In the genomic region with DNA sequence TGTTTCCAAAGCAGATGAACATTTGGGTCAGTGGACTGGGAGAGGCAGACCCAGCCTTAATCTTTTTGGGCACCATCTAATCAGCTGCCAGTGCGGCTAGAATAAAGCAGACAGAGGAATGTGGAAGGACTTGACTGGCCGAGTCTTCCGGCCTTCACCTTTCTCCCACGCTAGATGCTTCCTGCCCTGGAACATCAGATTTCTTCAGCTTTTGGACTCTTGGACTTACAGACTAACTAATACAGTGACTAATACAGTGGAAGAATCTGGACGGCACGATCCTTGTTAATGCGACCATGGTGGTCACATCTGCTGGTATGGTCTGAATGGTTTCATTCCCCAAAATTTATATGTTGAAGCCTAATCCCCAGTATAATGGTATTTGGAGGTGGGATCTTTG, we compare ENCODE assay signal across 24 cellular contexts.
DNase-seq lines count a peak whose midpoint lies in the region; ATAC-seq, FAIRE-seq and TF ChIP-seq lines count a peak whose summit lies in the region.
"Had no signal": no experiment of that assay in that cellular context is flagged by ENCODE, and none has a peak within 500 bp of the region (broad histone marks: within the 10 kb centered on the region; RNA-seq: fewer than 3 reads in every experiment).

No MANE protein-coding gene starts in this region.

- WGBS in HepG2 (ENCODE audit: low lambda C conversion rate), result 42% methylated on average over 7 of the region's 7 CpGs
- WGBS in right lobe of liver (ENCODE audit: insufficient coverage, low coverage, low lambda C conversion rate, missing lambda C conversion rate), result 76% methylated on average over 3 of the region's 7 CpGs
- 72% methylated on average over 7 of the region's 7 CpGs for WGBS in smooth muscle cell (ENCODE audit: low lambda C conversion rate)

- TF ChIP-seq EP300 in HepG2 (IDR thresholded peaks at IDR 0.05; ENCODE audit: low read depth in 2 of 2, low read length in 2 of 2) (no peak), HepG2 (CRISPR knock-in tag; IDR thresholded peaks at IDR 0.05; ENCODE audit: borderline replicate concordance) (no peak)

- peak; percentile 28 for DNase-seq in HepG2 (ENCODE audit: low spot score)
- DNase-seq in right lobe of liver, result no peak
- peak; percentile 59 for DNase-seq in fibroblast of mammary gland (ENCODE audit: low read depth)
- no peak for DNase-seq in osteoblast (ENCODE audit: insufficient read length, low spot score, missing footprints)
- no peak for DNase-seq in smooth muscle cell (lab: John Stamatoyannopoulos, UW; ENCODE audit: unreplicated experiment)
- DNase-seq in SJCRH30, result no peak
- DNase-seq: 8988T; AML-193; CD8-positive, alpha-beta memory T cell; GDM1; GOT3; HCEC 1CT; NCI-H1048; NCI-H1417 treated with DMSO at 0.1 percent for 48 hours; NCI-H187; NCI-H446; NCI-H526; OCI-M1; SHP77 had no signal

- H3K36me3 ChIP-seq in HepG2 (replicated peaks in 1 of 2; ENCODE audit: control insufficient read depth in 1 of 2, insufficient read depth in 2 of 2, low read length in 2 of 2) (no peaks in the 10 kb centered on the region), right lobe of liver (no peaks in the 10 kb centered on the region), osteoblast (ENCODE audit: insufficient read depth, low read length) (no peaks in the 10 kb centered on the region), smooth muscle cell (ENCODE audit: low read depth) (no peaks in the 10 kb centered on the region), SJCRH30 (no peaks in the 10 kb centered on the region)
- H3K36me3 ChIP-seq: MG63 had no signal

- CTCF ChIA-PET in HepG2 (lab: Yijun Ruan, JAX; ENCODE audit: low intra/inter-chr PET ratio, low total read pairs), result no interaction called here

- POLR2A ChIA-PET in HepG2 (lab: Yijun Ruan, JAX), result no interaction called here

- H3K79me2 ChIP-seq in HepG2 (ENCODE audit: insufficient read depth, low read length) (no peaks in the 10 kb centered on the region), osteoblast (ENCODE audit: insufficient read depth, low read length) (no peaks in the 10 kb centered on the region), smooth muscle cell (ENCODE audit: low read depth) (no peaks in the 10 kb centered on the region)

- peaks cover 25% of the 10 kb centered on the region for H3K4me1 ChIP-seq in HepG2 (ENCODE audit: insufficient read depth, low read length)
- H3K4me1 ChIP-seq in right lobe of liver, result no peaks in the 10 kb centered on the region
- peaks cover 54% of the 10 kb centered on the region for H3K4me1 ChIP-seq in osteoblast (ENCODE audit: insufficient read depth, low read length)
- no peaks in the 10 kb centered on the region for H3K4me1 ChIP-seq in smooth muscle cell (ENCODE audit: low read depth)
- peaks cover 15% of the 10 kb centered on the region; the same call in 1 of the 2 replicates for H3K4me1 ChIP-seq in SJCRH30

- H3K4me3 ChIP-seq in HepG2 (replicated peaks in 1 of 3; ENCODE audit: insufficient read depth in 1 of 3, low read depth in 2 of 3, low read length in 3 of 3) (no peak overlapping the region), right lobe of liver (no peak overlapping the region), fibroblast of mammary gland (ENCODE audit: control insufficient read depth, low read depth, low read length) (no peak overlapping the region), osteoblast (ENCODE audit: insufficient read depth, low read length) (no peak overlapping the region), smooth muscle cell (no peak overlapping the region), SJCRH30 (no peak overlapping the region)
- H3K4me3 ChIP-seq: MG63 had no signal

- intact Hi-C loops in HepG2 (cut with micrococcal nuclease; ENCODE audit: unreplicated experiment) (no loop called here), right lobe of liver (cut with DNase I) (no loop called here)

- no peaks in the 10 kb centered on the region for H3F3A ChIP-seq in smooth muscle cell (ENCODE audit: low read depth)

- FAIRE-seq in HepG2 (lab: Jason Lieb, UNC), result no peak
- FAIRE-seq: GM18507 had no signal

- H3K27me3 ChIP-seq in HepG2 (ENCODE audit: control insufficient read depth in 1 of 2, insufficient read depth in 2 of 2, low read length in 2 of 2), result no peaks in the 10 kb centered on the region
- H3K27me3 ChIP-seq in right lobe of liver, result no peaks in the 10 kb centered on the region
- no peaks in the 10 kb centered on the region for H3K27me3 ChIP-seq in osteoblast (ENCODE audit: insufficient read depth, low read length)
- no peaks in the 10 kb centered on the region for H3K27me3 ChIP-seq in smooth muscle cell (ENCODE audit: low read depth)
- H3K27me3 ChIP-seq in SJCRH30, result no peaks in the 10 kb centered on the region
- H3K27me3 ChIP-seq: MG63 had no signal

- H3K27ac ChIP-seq in HepG2 (ENCODE audit: extremely low read length, insufficient read depth, low read length) (no peak overlapping the region), right lobe of liver (no peak overlapping the region), osteoblast (ENCODE audit: low read depth, low read length) (peak overlapping the region; percentile 40), smooth muscle cell (ENCODE audit: low read depth) (no peak overlapping the region), SJCRH30 (no peak overlapping the region)
- H3K27ac ChIP-seq: C4-2B had no signal

- H3K9me3 ChIP-seq in HepG2 (ENCODE audit: low read length) (peaks cover 19% of the 10 kb centered on the region; the same call in 1 of the 2 replicates), right lobe of liver (no peaks in the 10 kb centered on the region), osteoblast (ENCODE audit: low read depth, low read length) (peaks cover 3% of the 10 kb centered on the region), smooth muscle cell (replicated peaks; ENCODE audit: low read depth) (no peaks in the 10 kb centered on the region), SJCRH30 (replicated peaks) (no peaks in the 10 kb centered on the region)
- H3K9me3 ChIP-seq: MG63 had no signal

- H3K9ac ChIP-seq in HepG2 (ENCODE audit: insufficient read depth, low read depth, low read length) (no peak overlapping the region), smooth muscle cell (ENCODE audit: low read depth) (no peak overlapping the region)

- H3K4me2 ChIP-seq in HepG2 (ENCODE audit: low read depth, low read length) (no peak overlapping the region), osteoblast (ENCODE audit: insufficient read depth, low read length) (no peak overlapping the region), smooth muscle cell (no peak overlapping the region)

- TF ChIP-seq CTCF in HepG2 (CRISPR knock-in tag; IDR thresholded peaks at IDR 0.05), result no peak
- no peak for TF ChIP-seq CTCF in right lobe of liver (IDR thresholded peaks at IDR 0.05)
- no peak for TF ChIP-seq CTCF in fibroblast of mammary gland (conservative IDR thresholded peaks at IDR 0.05; ENCODE audit: control insufficient read depth, insufficient read depth, low read depth, low read length)
- TF ChIP-seq CTCF in osteoblast (IDR thresholded peaks at IDR 0.05; ENCODE audit: extremely low read depth, low read depth, low read length), result no peak
- TF ChIP-seq CTCF in smooth muscle cell (IDR thresholded peaks at IDR 0.05; ENCODE audit: borderline replicate concordance, insufficient read depth, poor library complexity, severe bottlenecking), result no peak

- ATAC-seq in HepG2, result no peak
- ATAC-seq in right lobe of liver, result no peak
- no peak for ATAC-seq in GM19452 (IDR thresholded peaks at IDR 0.05; ENCODE audit: unreplicated experiment)
- ATAC-seq: SK-N-SH treated with all-trans-retinoic acid at 6 μM for 48 hours had no signal

- H2AFZ ChIP-seq in HepG2 (ENCODE audit: low read length), result no peak overlapping the region
- no peak overlapping the region for H2AFZ ChIP-seq in osteoblast (ENCODE audit: low read length)
- H2AFZ ChIP-seq in smooth muscle cell (ENCODE audit: low read depth), result no peak overlapping the region

- TF ChIP-seq POLR2A in HepG2 (IDR thresholded peaks at IDR 0.05; ENCODE audit: insufficient read depth in 1 of 2, low read depth in 2 of 2, low read length in 2 of 2), result no peak
- TF ChIP-seq POLR2A in right lobe of liver (IDR thresholded peaks at IDR 0.05), result no peak

- BruUV-seq in HepG2 (replicated peaks; lab: Mats Ljungman, UMichigan), result no TSS peak

- no peaks in the 10 kb centered on the region for H4K20me1 ChIP-seq in HepG2 (ENCODE audit: insufficient read depth, low read length)
- H4K20me1 ChIP-seq in osteoblast (ENCODE audit: insufficient read depth, low read length), result no peaks in the 10 kb centered on the region
- no peaks in the 10 kb centered on the region for H4K20me1 ChIP-seq in smooth muscle cell (ENCODE audit: low read depth)

- in situ Hi-C loops in HepG2 (cut with HindIII; ENCODE audit: extremely low pct_ligation_motif_present, low pct_unique_long_range_greater_than_20kb), result no loop called here

- no peak for TF ChIP-seq RAD21 in HepG2 (CRISPR knock-in tag; IDR thresholded peaks at IDR 0.05)

TF ChIP-seq in HepG2, 621 proteins besides CTCF, POLR2A, EP300 and RAD21:
- TF ChIP-seq FOSL2 (CRISPR knock-in tag; IDR thresholded peaks at IDR 0.05), result peak; percentile 59
- no peak for TF ChIP-seq CENPT (CRISPR knock-in tag; IDR thresholded peaks at IDR 0.05; ENCODE audit: low read depth)
TF ChIP-seq in HepG2: peak in this region for 1.

Comparison
In these comparisons a context has a peak if more than half of its experiments do, and no peak if none do; other contexts are left out.
1. DNase-seq: peak in HepG2 (single experiment) and fibroblast of mammary gland (single experiment); none in right lobe of liver (0 of 3), osteoblast (single experiment), smooth muscle cell (single experiment) and SJCRH30 (0 of 2).